ENCODE assay signal across 10 cellular contexts in genomic region chr14:90274808-90275454, GRCh38. TPM values are rescaled to one million over a fixed set of nuclear protein-coding genes. Genes with fewer than 3 reads are reported as not detected.
A peak's percentile ranks its signal among the peaks of the same experiment; 100 is the strongest.
DNase-seq lines count a peak whose midpoint lies in the region; ATAC-seq, FAIRE-seq and TF ChIP-seq lines count a peak whose summit lies in the region.
"Had no signal": no experiment of that assay in that cellular context is flagged by ENCODE, and none has a peak within 500 bp of the region (broad histone marks: within the 10 kb centered on the region; RNA-seq: fewer than 3 reads in every experiment).

No MANE protein-coding gene starts in this region.

- H3K27me3 ChIP-seq in left ventricle myocardium inferior (ENCODE audit: low read depth) (no peaks in the 10 kb centered on the region), astrocyte (ENCODE audit: insufficient read depth, low read length) (no peaks in the 10 kb centered on the region), HepG2 (ENCODE audit: control insufficient read depth in 1 of 2, insufficient read depth in 2 of 2, low read length in 2 of 2) (no peaks in the 10 kb centered on the region), thoracic aorta (replicated peaks; ENCODE audit: insufficient read depth) (no peaks in the 10 kb centered on the region)

- DNase-seq in left ventricle myocardium inferior: no peak
- no peak for DNase-seq in Right ventricle myocardium superior
- peak; percentile 86 for DNase-seq in astrocyte (ENCODE audit: low read depth)
- no peak for DNase-seq in HepG2 (ENCODE audit: low spot score)
- no peak for DNase-seq in thoracic aorta (ENCODE audit: low spot score)
- no peak for DNase-seq in RPMI8226
- DNase-seq: NCI-H1092 had no signal

- H2AFZ ChIP-seq in astrocyte (ENCODE audit: low read depth, low read length): no peak overlapping the region
- H2AFZ ChIP-seq in HepG2 (ENCODE audit: low read length): no peak overlapping the region

- H4K20me1 ChIP-seq in astrocyte (ENCODE audit: insufficient read depth, low read length): peaks cover 5% of the 10 kb centered on the region
- no peaks in the 10 kb centered on the region for H4K20me1 ChIP-seq in HepG2 (ENCODE audit: insufficient read depth, low read length)

- H3K4me3 ChIP-seq in left ventricle myocardium inferior: no peak overlapping the region
- H3K4me3 ChIP-seq in astrocyte (ENCODE audit: insufficient read depth, low read depth, low read length): no peak overlapping the region
- no peak overlapping the region for H3K4me3 ChIP-seq in HepG2 (replicated peaks in 1 of 3; ENCODE audit: insufficient read depth in 1 of 3, low read depth in 2 of 3, low read length in 3 of 3)
- H3K4me3 ChIP-seq in thoracic aorta: no peak overlapping the region

- H3K4me1 ChIP-seq in left ventricle myocardium inferior: peaks cover 37% of the 10 kb centered on the region
- H3K4me1 ChIP-seq in astrocyte (ENCODE audit: insufficient read depth, low read length): peaks cover 23% of the 10 kb centered on the region
- no peaks in the 10 kb centered on the region for H3K4me1 ChIP-seq in HepG2 (ENCODE audit: insufficient read depth, low read length)
- peaks cover 4 to 25% of the 10 kb centered on the region in 2 donors for H3K4me1 ChIP-seq in thoracic aorta (ENCODE audit: control insufficient read depth in 1 of 2, low read depth in 2 of 2)

- H3K79me2 ChIP-seq in astrocyte (ENCODE audit: insufficient read depth, low read length): no peaks in the 10 kb centered on the region
- H3K79me2 ChIP-seq in HepG2 (ENCODE audit: insufficient read depth, low read length): no peaks in the 10 kb centered on the region

- H3K4me2 ChIP-seq in astrocyte (ENCODE audit: low read length): peak overlapping the region; percentile 66
- H3K4me2 ChIP-seq in HepG2 (ENCODE audit: low read depth, low read length): no peak overlapping the region

- in situ Hi-C loops in HepG2 (cut with HindIII; ENCODE audit: extremely low pct_ligation_motif_present, low pct_unique_long_range_greater_than_20kb): no loop called here

- TF ChIP-seq CTCF in left ventricle myocardium inferior (IDR thresholded peaks at IDR 0.05; ENCODE audit: borderline replicate concordance): no peak
- TF ChIP-seq CTCF in astrocyte (IDR thresholded peaks at IDR 0.05; ENCODE audit: insufficient read depth, low read depth, low read length): no peak
- no peak for TF ChIP-seq CTCF in HepG2 (CRISPR knock-in tag; IDR thresholded peaks at IDR 0.05)
- TF ChIP-seq CTCF in thoracic aorta (IDR thresholded peaks at IDR 0.05): no peak

- intact Hi-C loops in left ventricle myocardium inferior (cut with micrococcal nuclease): no loop called here
- intact Hi-C loops in Right ventricle myocardium superior (cut with DNase I): no loop called here
- intact Hi-C loops in HepG2 (cut with micrococcal nuclease; ENCODE audit: unreplicated experiment): no loop called here

- TF ChIP-seq EP300 in HepG2 (IDR thresholded peaks at IDR 0.05; ENCODE audit: low read depth in 2 of 2, low read length in 2 of 2) (no peak), HepG2 (CRISPR knock-in tag; IDR thresholded peaks at IDR 0.05; ENCODE audit: borderline replicate concordance) (no peak)

- peaks cover 11% of the 10 kb centered on the region for H3K36me3 Mint-ChIP-seq in astrocyte (ENCODE audit: low read depth, unreplicated experiment)

- H3K27ac ChIP-seq in left ventricle myocardium inferior (replicated peaks): peak overlapping the region; percentile 67
- peak overlapping the region; percentile 94 for H3K27ac ChIP-seq in astrocyte (ENCODE audit: low read depth, low read length)
- no peak overlapping the region for H3K27ac ChIP-seq in HepG2 (ENCODE audit: extremely low read length, insufficient read depth, low read length)
- peak overlapping the region; percentile 44 to 59 for H3K27ac ChIP-seq in thoracic aorta

- CTCF ChIA-PET in HepG2 (lab: Yijun Ruan, JAX; ENCODE audit: low intra/inter-chr PET ratio, low total read pairs): no interaction called here

- TF ChIP-seq POLR2A in HepG2 (IDR thresholded peaks at IDR 0.05; ENCODE audit: insufficient read depth in 1 of 2, low read depth in 2 of 2, low read length in 2 of 2): no peak

- FAIRE-seq in astrocyte (lab: Jason Lieb, UNC) (peak; percentile 60), HepG2 (lab: Jason Lieb, UNC) (no peak)
- FAIRE-seq: islet of Langerhans had no signal

- no peak for ATAC-seq in Right ventricle myocardium superior (ENCODE audit: poor library complexity)
- ATAC-seq in HepG2: no peak; the same call in 2 of the 3 replicates
- peak; percentile 14 for ATAC-seq in thoracic aorta (ENCODE audit: insufficient number of reproducible peaks, low FRiP score, low read depth)
- no peak for ATAC-seq in GM21515 (IDR thresholded peaks at IDR 0.05; ENCODE audit: unreplicated experiment)
- ATAC-seq in GM21576 (IDR thresholded peaks at IDR 0.05; ENCODE audit: unreplicated experiment): no peak

- H3K9me3 ChIP-seq in left ventricle myocardium inferior (replicated peaks) (no peaks in the 10 kb centered on the region), astrocyte (ENCODE audit: insufficient read depth, low read depth, low read length) (no peaks in the 10 kb centered on the region), HepG2 (ENCODE audit: low read length) (no peaks in the 10 kb centered on the region), thoracic aorta (no peaks in the 10 kb centered on the region)

- TF ChIP-seq RAD21 in HepG2 (CRISPR knock-in tag; IDR thresholded peaks at IDR 0.05): no peak

- H3K36me3 ChIP-seq in left ventricle myocardium inferior (peaks cover 74% of the 10 kb centered on the region), astrocyte (ENCODE audit: insufficient read depth, low read length) (peaks cover 33% of the 10 kb centered on the region), HepG2 (replicated peaks in 1 of 2; ENCODE audit: control insufficient read depth in 1 of 2, insufficient read depth in 2 of 2, low read length in 2 of 2) (peaks cover 13 to 50% of the 10 kb centered on the region in 2 experiments), thoracic aorta (peaks cover 34% of the 10 kb centered on the region)

- peak overlapping the region; percentile 41 for H3K4me3 Mint-ChIP-seq in astrocyte (ENCODE audit: unreplicated experiment)

- H3K9ac ChIP-seq in astrocyte (ENCODE audit: low read length) (peak overlapping the region; percentile 77), HepG2 (ENCODE audit: insufficient read depth, low read depth, low read length) (no peak overlapping the region)

- H3K9me3 Mint-ChIP-seq in astrocyte (ENCODE audit: unreplicated experiment): no peaks in the 10 kb centered on the region

- H3K27ac Mint-ChIP-seq in astrocyte (ENCODE audit: unreplicated experiment): peak overlapping the region; percentile 64

- no peaks in the 10 kb centered on the region for H3K27me3 Mint-ChIP-seq in astrocyte (ENCODE audit: low read depth, unreplicated experiment)

- WGBS in HepG2 (ENCODE audit: low lambda C conversion rate): 98% methylated on average over 8 of the region's 8 CpGs

- peaks cover 17% of the 10 kb centered on the region for H3K4me1 Mint-ChIP-seq in astrocyte (ENCODE audit: low read depth, unreplicated experiment)

- TSS peak; percentile 25 for BruUV-seq in HepG2 (replicated peaks; lab: Mats Ljungman, UMichigan)

- POLR2A ChIA-PET in HepG2 (lab: Yijun Ruan, JAX): no interaction called here

RNA-seq across cellular contexts. Expression of gene PSMC1, which starts 18.6 kb away (rescaled TPM):
- total RNA-seq in left ventricle myocardium inferior (121 TPM), Right ventricle myocardium superior (132 TPM), astrocyte (93.7 and 112 TPM in 2 replicates), HepG2 (2016; rRNA removed; fragmentation: Illumina TruSeq; extraction: Trizol) (167 and 271 TPM in 2 replicates), thoracic aorta (100 to 1,000 TPM in 1 of 2 donors, 10 to 100 TPM in 1; 95.7 to 112 TPM)
- total RNA-seq in HepG2 (2016; cell fraction: cytosol; rRNA removed; fragmentation: Illumina TruSeq; extraction: Trizol; ENCODE audit: low read depth): 24.3 and 31.2 TPM in 2 replicates
- 177 and 276 TPM in 2 replicates for total RNA-seq in HepG2 (2016; cell fraction: insoluble cytoplasmic fraction; rRNA removed; fragmentation: Illumina TruSeq; extraction: Trizol)
- 48.2 and 56.4 TPM in 2 replicates for total RNA-seq in HepG2 (2016; cell fraction: membrane; rRNA removed; fragmentation: Illumina TruSeq; extraction: Trizol)
- 71.4 and 87.1 TPM in 2 replicates for total RNA-seq in HepG2 (2016; cell fraction: nucleus; rRNA removed; fragmentation: Illumina TruSeq; extraction: Trizol)
- polyA plus RNA-seq in HepG2 (2011; rRNA removed): 41.9 and 48.6 TPM in 2 replicates
- 33.2 and 46.5 TPM in 2 replicates for polyA plus RNA-seq in HepG2 (2011; cell fraction: cytosol; rRNA removed)
- polyA plus RNA-seq in HepG2 (2011; cell fraction: nucleus; rRNA removed): 15.1 and 17.6 TPM in 2 replicates
- 46.0 and 80.3 TPM in 2 replicates for polyA plus RNA-seq in HepG2 (2012)
- polyA plus RNA-seq in HepG2 (2016; cell fraction: cytosol; fragmentation: Illumina TruSeq; extraction: Trizol; ENCODE audit: low read depth): 37.4 and 37.8 TPM in 2 replicates
- 266 and 272 TPM in 2 replicates for polyA plus RNA-seq in HepG2 (2016; cell fraction: insoluble cytoplasmic fraction; fragmentation: Illumina TruSeq; extraction: Trizol; ENCODE audit: low read depth)
- polyA plus RNA-seq in HepG2 (2016; cell fraction: membrane; fragmentation: Illumina TruSeq; extraction: Trizol; ENCODE audit: low read depth): 40.5 and 49.0 TPM in 2 replicates
- 94.6 and 95.5 TPM in 2 replicates for polyA plus RNA-seq in HepG2 (2016; cell fraction: nucleus; fragmentation: Illumina TruSeq; extraction: Trizol; ENCODE audit: insufficient read depth, low read depth)
- polyA minus RNA-seq in HepG2 (2011; rRNA and poly(A)+ RNA removed; ENCODE audit: low replicate concordance): 12.0 and 42.5 TPM in 2 replicates
- 28.4 and 38.6 TPM in 2 replicates for polyA minus RNA-seq in HepG2 (2011; cell fraction: cytosol; rRNA and poly(A)+ RNA removed)
- polyA minus RNA-seq in HepG2 (2011; cell fraction: nucleus; rRNA and poly(A)+ RNA removed): 53.9 and 71.6 TPM in 2 replicates

RNA-seq across cellular contexts. Expression of gene NRDE2, which starts 56.8 kb away (rescaled TPM):
- total RNA-seq in left ventricle myocardium inferior: 10.5 TPM
- total RNA-seq in Right ventricle myocardium superior: 9.5 TPM
- total RNA-seq in astrocyte: 16.9 and 19.7 TPM in 2 replicates
- 12.5 and 16.9 TPM in 2 replicates for total RNA-seq in HepG2 (2016; rRNA removed; fragmentation: Illumina TruSeq; extraction: Trizol)
- 2.5 and 3.0 TPM in 2 replicates for total RNA-seq in HepG2 (2016; cell fraction: cytosol; rRNA removed; fragmentation: Illumina TruSeq; extraction: Trizol; ENCODE audit: low read depth)
- 14.5 and 15.2 TPM in 2 replicates for total RNA-seq in HepG2 (2016; cell fraction: insoluble cytoplasmic fraction; rRNA removed; fragmentation: Illumina TruSeq; extraction: Trizol)
- total RNA-seq in HepG2 (2016; cell fraction: membrane; rRNA removed; fragmentation: Illumina TruSeq; extraction: Trizol): 3.4 and 3.9 TPM in 2 replicates
- 19.1 and 19.5 TPM in 2 replicates for total RNA-seq in HepG2 (2016; cell fraction: nucleus; rRNA removed; fragmentation: Illumina TruSeq; extraction: Trizol)
- 5.6 TPM in 2 replicates for polyA plus RNA-seq in HepG2 (2011; rRNA removed)
- 4.7 and 5.4 TPM in 2 replicates for polyA plus RNA-seq in HepG2 (2011; cell fraction: cytosol; rRNA removed)
- 12.3 and 13.4 TPM in 2 replicates for polyA plus RNA-seq in HepG2 (2011; cell fraction: nucleus; rRNA removed)
- 5.2 and 6.2 TPM in 2 replicates for polyA plus RNA-seq in HepG2 (2012)
- 0.38 and 0.41 TPM in 2 replicates for polyA plus RNA-seq in HepG2 (2016; cell fraction: cytosol; fragmentation: Illumina TruSeq; extraction: Trizol; ENCODE audit: low read depth)
- 9.6 and 10.3 TPM in 2 replicates for polyA plus RNA-seq in HepG2 (2016; cell fraction: insoluble cytoplasmic fraction; fragmentation: Illumina TruSeq; extraction: Trizol; ENCODE audit: low read depth)
- polyA plus RNA-seq in HepG2 (2016; cell fraction: membrane; fragmentation: Illumina TruSeq; extraction: Trizol; ENCODE audit: low read depth): 0.86 and 0.92 TPM in 2 replicates
- polyA plus RNA-seq in HepG2 (2016; cell fraction: nucleus; fragmentation: Illumina TruSeq; extraction: Trizol; ENCODE audit: insufficient read depth, low read depth): 14.5 and 18.6 TPM in 2 replicates
- polyA minus RNA-seq in HepG2 (2011; rRNA and poly(A)+ RNA removed; ENCODE audit: low replicate concordance): 9.4 and 26.4 TPM in 2 replicates
- polyA minus RNA-seq in HepG2 (2011; cell fraction: cytosol; rRNA and poly(A)+ RNA removed): 3.1 and 3.3 TPM in 2 replicates
- polyA minus RNA-seq in HepG2 (2011; cell fraction: nucleus; rRNA and poly(A)+ RNA removed): 24.8 and 25.6 TPM in 2 replicates
- total RNA-seq in thoracic aorta: 10 to 100 TPM; 16.8 to 21.2 TPM
